ENCODE assay signal across 33 cellular contexts in genomic region chr4:40737882-40738281, GRCh38. TPM values are rescaled to one million over a fixed set of nuclear protein-coding genes. Genes with fewer than 3 reads are reported as not detected.
"Had no signal": no experiment of that assay in that cellular context is flagged by ENCODE, and none has a peak within 500 bp of the region (broad histone marks: within the 10 kb centered on the region; RNA-seq: fewer than 3 reads in every experiment).

No MANE protein-coding gene starts in this region.

- H3K4me3 ChIP-seq: PC-9 had no signal

- H3K4me3 Mint-ChIP-seq: activated CD8-positive, alpha-beta T cell treated with anti-CD3 and anti-CD28 coated beads, Interleukin-2, amount 10 ng/mL, durations not matched to agents 7 days and 5 days; activated naive CD4-positive, alpha-beta T cell treated with anti-CD3 and anti-CD28 coated beads for 36 hours; activated T-cell treated with anti-CD3 and anti-CD28 coated beads, Interleukin-2, amount 50 U/mL, for 24 hours; activated T-helper 1 cell treated with anti-CD3 and anti-CD28 coated beads, Interleukin-12 subunit alpha, Interleukin-12 subunit beta, Interleukin-2, Interleukin-4 antibody, amounts not matched to agents 30 ng/mL and 10 ng/mL and 1 ng/mL, durations not matched to agents 14 hours and 24 hours and 36 hours had no signal

- H3K27ac ChIP-seq: brain microvascular endothelial cell, KMS-11, PC-9, RWPE1, VCaP had no signal

- H3K27me3 ChIP-seq: brain microvascular endothelial cell had no signal

- DNase-seq: activated CD4-positive, alpha-beta T cell treated with anti-CD3 and anti-CD28 coated beads for 1 hour; activated CD4-positive, alpha-beta T cell treated with anti-CD3 and anti-CD28 coated beads for 48 hours; activated CD4-positive, alpha-beta T cell treated with anti-CD3 and anti-CD28 coated beads, Interleukin-2, amount 50 U/mL, for 48 hours; activated CD4-positive, CD25-positive, alpha-beta regulatory T cell; activated CD8-positive, alpha-beta T cell treated with anti-CD3 and anti-CD28 coated beads, Interleukin-2, amount 10 ng/mL, durations not matched to agents 7 days and 5 days; activated gamma-delta T cell treated with Interleukin-2 at 50 U/mL for 16 hours; activated naive CD4-positive, alpha-beta T cell treated with anti-CD3 and anti-CD28 coated beads for 36 hours; activated T-cell treated with anti-CD3 and anti-CD28 coated beads, Interleukin-2, amount 50 U/mL, for 24 hours; anterior cingulate cortex; brain microvascular endothelial cell; central memory CD4-positive, alpha-beta T cell; NCI-H1092 treated with DMSO at 0.1 percent for 48 hours; NCI-H146; NCI-H187; NCI-H2029 treated with DMSO at 0.1 percent for 48 hours; NCI-H2107; NCI-H2171; NCI-H226; NCI-H446 treated with DMSO at 0.1 percent for 48 hours; PC-9; SIG-M5; SW 1271; T-helper 1 cell; T-helper 2 cell; T-helper 9 cell had no signal

- H3K9ac ChIP-seq: KMS-11 had no signal

- H3K27ac Mint-ChIP-seq: activated CD8-positive, alpha-beta T cell treated with anti-CD3 and anti-CD28 coated beads, Interleukin-2, amount 10 ng/mL, durations not matched to agents 7 days and 5 days; activated naive CD4-positive, alpha-beta T cell treated with anti-CD3 and anti-CD28 coated beads for 36 hours; activated naive CD4-positive, alpha-beta T cell treated with anti-CD3 and anti-CD28 coated beads, Interleukin-2, amount 50 U/mL, for 72 hours; activated T-cell treated with anti-CD3 and anti-CD28 coated beads, Interleukin-2, amount 50 U/mL, for 24 hours; activated T-helper 1 cell treated with anti-CD3 and anti-CD28 coated beads, Interleukin-12 subunit alpha, Interleukin-12 subunit beta, Interleukin-2, Interleukin-4 antibody, amounts not matched to agents 30 ng/mL and 10 ng/mL and 1 ng/mL, durations not matched to agents 14 hours and 24 hours and 36 hours had no signal

- H3K36me3 ChIP-seq: brain microvascular endothelial cell had no signal

- H3K9me3 Mint-ChIP-seq: activated naive CD4-positive, alpha-beta T cell treated with anti-CD3 and anti-CD28 coated beads for 36 hours; activated naive CD4-positive, alpha-beta T cell treated with anti-CD3 and anti-CD28 coated beads, Interleukin-2, amount 50 U/mL, for 72 hours; activated T-cell treated with anti-CD3 and anti-CD28 coated beads, Interleukin-2, amount 50 U/mL, for 24 hours; activated T-helper 1 cell treated with anti-CD3 and anti-CD28 coated beads, Interleukin-12 subunit alpha, Interleukin-12 subunit beta, Interleukin-2, Interleukin-4 antibody, amounts not matched to agents 30 ng/mL and 10 ng/mL and 1 ng/mL, durations not matched to agents 14 hours and 24 hours and 36 hours had no signal

- FAIRE-seq: colon, RCC 7860 had no signal

- H3K36me3 Mint-ChIP-seq: activated naive CD4-positive, alpha-beta T cell treated with anti-CD3 and anti-CD28 coated beads, Interleukin-2, amount 50 U/mL, for 72 hours had no signal

- H2AFZ ChIP-seq: PC-9 had no signal

- H3K4me2 ChIP-seq: KMS-11, PC-9 had no signal

RNA-seq across cellular contexts. Expression of gene NSUN7, which starts 11.9 kb away (rescaled TPM):
- total RNA-seq: SK-MEL-5 had no signal
